14 cellular contexts compared by ENCODE assay signal in genomic region chr1:180630408-180631196, GRCh38. TPM values are rescaled to one million over a fixed set of nuclear protein-coding genes. Genes with fewer than 3 reads are reported as not detected.
A peak's percentile ranks its signal among the peaks of the same experiment; 100 is the strongest.
DNase-seq lines count a peak whose midpoint lies in the region; ATAC-seq and TF ChIP-seq lines count a peak whose summit lies in the region.
"Had no signal": no experiment of that assay in that cellular context is flagged by ENCODE, and none has a peak within 500 bp of the region (broad histone marks: within the 10 kb centered on the region; RNA-seq: fewer than 3 reads in every experiment).

No MANE protein-coding gene starts in this region.

- intact Hi-C loops in CD4-positive, alpha-beta T cell (cut with DNase I, micrococcal nuclease) = loop anchor here (2.0 to 10.0 kb wide), 15 partner anchors 128 to 1954 kb away; partner anchors contain the start of genes ACBD6 (in 2 of the 2), CEP350 (in 1 of the 2), FAM20B (in 1 of the 2) and IER5 (in 1 of the 2)

- no peak for TF ChIP-seq CTCF in CD4-positive, alpha-beta T cell (IDR thresholded peaks at IDR 0.05)
- TF ChIP-seq CTCF in GM23338 (conservative IDR thresholded peaks at IDR 0.05; ENCODE audit: low read depth in 2 of 2) (no peak), epithelial cell of proximal tubule (conservative IDR thresholded peaks at IDR 0.05; ENCODE audit: low read depth, low read length) (no peak), parathyroid adenoma (IDR thresholded peaks at IDR 0.05) (no peak)

- no peaks in the 10 kb centered on the region for H3F3A ChIP-seq in GM23338 (replicated peaks; ENCODE audit: low read depth)

- no peak overlapping the region for H3K27ac ChIP-seq in CD4-positive, alpha-beta T cell (ENCODE audit: low read depth, low read length)
- no peak overlapping the region for H3K27ac ChIP-seq in GM23338 (ENCODE audit: low read depth)
- H3K27ac ChIP-seq in parathyroid adenoma = no peak overlapping the region

- H3K4me3 Mint-ChIP-seq in CD4-positive, alpha-beta T cell = peak overlapping the region; percentile 47
- H3K4me3 Mint-ChIP-seq in GM23338 = no peak overlapping the region
- H3K4me3 Mint-ChIP-seq: stimulated activated memory B cell treated with anti-CD40 and anti-IgM and Interleukin-4, amounts not matched to agents 10 μg/mL and 1 μg/mL and 100 μg/mL, for 72 hours had no signal

- peaks cover 32% of the 10 kb centered on the region for H3K79me2 ChIP-seq in GM23338 (replicated peaks; ENCODE audit: insufficient read depth)
- peaks cover 2% of the 10 kb centered on the region for H3K79me2 ChIP-seq in parathyroid adenoma

- CTCF ChIA-PET in CD4-positive, alpha-beta T cell (lab: Charles Lee) = interaction anchor here (0.9 to 1.7 kb wide), 5 partner anchors 10 to 233 kb away, joined by 3 to 10 read pairs (median 4); partner anchors contain the start of gene ACBD6

- peaks cover 10% of the 10 kb centered on the region for H3K4me1 Mint-ChIP-seq in CD4-positive, alpha-beta T cell (ENCODE audit: low read depth)
- H3K4me1 Mint-ChIP-seq in GM23338 = peaks cover 4% of the 10 kb centered on the region

- no peaks in the 10 kb centered on the region for H3K27me3 ChIP-seq in CD4-positive, alpha-beta T cell (ENCODE audit: control insufficient read depth, insufficient read depth, low read length)
- H3K27me3 ChIP-seq in GM23338 (ENCODE audit: insufficient read depth) (no peaks in the 10 kb centered on the region), parathyroid adenoma (ENCODE audit: control insufficient read depth, insufficient read depth, low read length) (no peaks in the 10 kb centered on the region)
- H3K27me3 ChIP-seq: cardiac muscle cell had no signal

- no peak for DNase-seq in CD4-positive, alpha-beta T cell
- DNase-seq in GM23338 (ENCODE audit: low spot score) (no peak), epithelial cell of proximal tubule (ENCODE audit: low read depth) (peak; percentile 46), NCI-H446 (lab: John Stamatoyannopoulos, UW) (no peak), DMS79 treated with DMSO at 0.1 percent for 48 hours (lab: John Stamatoyannopoulos, UW) (no peak), DMS 273 treated with DMSO at 0.1 percent for 48 hours (lab: John Stamatoyannopoulos, UW) (no peak)
- DNase-seq: activated CD4-positive, alpha-beta T cell treated with anti-CD3 and anti-CD28 coated beads, Interleukin-2, amount 50 U/mL, for 1 hour; stimulated activated CD4-positive, alpha-beta T cell treated with anti-CD3 and anti-CD28 coated beads, Interleukin-2, amount 100 ng/mL, for 48 hours; T-helper 1 cell had no signal

- POLR2A ChIA-PET in CD4-positive, alpha-beta T cell (lab: Charles Lee) = interaction anchor here (0.7 to 1.8 kb wide), 3 partner anchors 115 to 232 kb away, joined by 4 to 14 read pairs (median 4); partner anchors contain the start of gene ACBD6

- ATAC-seq in CD4-positive, alpha-beta T cell (ENCODE audit: poor library complexity) = no peak
- ATAC-seq in GM23338 = no peak
- no peak for ATAC-seq in HG03571 (IDR thresholded peaks at IDR 0.05; ENCODE audit: unreplicated experiment)
- ATAC-seq: stimulated activated memory B cell treated with anti-CD40 and anti-IgM and Interleukin-4, amounts not matched to agents 10 μg/mL and 1 μg/mL and 100 μg/mL, for 72 hours had no signal

- H3K27me3 Mint-ChIP-seq in CD4-positive, alpha-beta T cell = no peaks in the 10 kb centered on the region
- no peaks in the 10 kb centered on the region for H3K27me3 Mint-ChIP-seq in GM23338 (ENCODE audit: insufficient read depth, low read depth, poor library complexity)

- H3K9ac ChIP-seq in parathyroid adenoma = no peak overlapping the region

- no peaks in the 10 kb centered on the region for H3K36me3 ChIP-seq in GM23338 (ENCODE audit: insufficient read depth)
- no peaks in the 10 kb centered on the region for H3K36me3 ChIP-seq in parathyroid adenoma (ENCODE audit: control insufficient read depth, insufficient read depth, low read length)
- H3K36me3 ChIP-seq: cardiac muscle cell had no signal

- no peaks in the 10 kb centered on the region for H3K9me3 Mint-ChIP-seq in CD4-positive, alpha-beta T cell
- H3K9me3 Mint-ChIP-seq in GM23338 = no peaks in the 10 kb centered on the region
- H3K9me3 Mint-ChIP-seq: IgD-negative memory B cell; stimulated activated memory B cell treated with anti-CD40 and anti-IgM and Interleukin-4, amounts not matched to agents 10 μg/mL and 1 μg/mL and 100 μg/mL, for 72 hours had no signal

- H3K27ac Mint-ChIP-seq in CD4-positive, alpha-beta T cell = no peak overlapping the region
- no peak overlapping the region for H3K27ac Mint-ChIP-seq in GM23338
- H3K27ac Mint-ChIP-seq: stimulated activated memory B cell treated with anti-CD40 and anti-IgM and Interleukin-4, amounts not matched to agents 10 μg/mL and 1 μg/mL and 100 μg/mL, for 72 hours had no signal

- no peaks in the 10 kb centered on the region for H3K9me3 ChIP-seq in CD4-positive, alpha-beta T cell (ENCODE audit: control insufficient read depth, low read length)
- H3K9me3 ChIP-seq in parathyroid adenoma (ENCODE audit: control insufficient read depth, low read length) = no peaks in the 10 kb centered on the region

- H3K9me2 ChIP-seq in GM23338 (ENCODE audit: insufficient read depth) = no peaks in the 10 kb centered on the region

- H4K20me1 ChIP-seq in GM23338 (replicated peaks; ENCODE audit: insufficient read depth) = peaks cover 5% of the 10 kb centered on the region

- H2AFZ ChIP-seq in GM23338 = peak overlapping the region; percentile 60; the same call in 1 of the 2 replicates
- H2AFZ ChIP-seq in parathyroid adenoma = peak overlapping the region; percentile 42

- no peaks in the 10 kb centered on the region for H3K36me3 Mint-ChIP-seq in CD4-positive, alpha-beta T cell (ENCODE audit: low read depth)
- H3K36me3 Mint-ChIP-seq in GM23338 (ENCODE audit: low read depth) = no peaks in the 10 kb centered on the region
- H3K36me3 Mint-ChIP-seq: IgD-negative memory B cell; stimulated activated memory B cell treated with anti-CD40 and anti-IgM and Interleukin-4, amounts not matched to agents 10 μg/mL and 1 μg/mL and 100 μg/mL, for 72 hours had no signal

- no peak overlapping the region for H3K4me3 ChIP-seq in GM23338
- H3K4me3 ChIP-seq in epithelial cell of proximal tubule (ENCODE audit: low read depth, low read length) = no peak overlapping the region
- no peak overlapping the region for H3K4me3 ChIP-seq in parathyroid adenoma (ENCODE audit: low read depth, low read length)

- H3K4me1 ChIP-seq in GM23338 (ENCODE audit: insufficient read depth) (peaks cover 14% of the 10 kb centered on the region), parathyroid adenoma (peaks cover 2% of the 10 kb centered on the region)

- H3K4me2 ChIP-seq in GM23338 (no peak overlapping the region), parathyroid adenoma (ENCODE audit: low read length) (no peak overlapping the region)

TF ChIP-seq in GM23338, 12 proteins besides CTCF, POLR2A, EP300 and RAD21:
- TF ChIP-seq CREB1 (CRISPR knock-in tag; IDR thresholded peaks at IDR 0.05; ENCODE audit: low read depth) (no peak), ZNF331 (CRISPR knock-in tag; IDR thresholded peaks at IDR 0.05; ENCODE audit: low read depth) (no peak), ETS1 (IDR thresholded peaks at IDR 0.05) (no peak)

RNA-seq across cellular contexts. Expression of gene XPR1, which starts 1.2 kb away (rescaled TPM):
- 10 to 100 TPM; 13.7 TPM for total RNA-seq in CD4-positive, alpha-beta T cell
- 34.0 and 38.1 TPM in 2 replicates for total RNA-seq in GM23338 (2014; rRNA removed; shearing (Covaris generic))
- 7.3 and 9.3 TPM in 2 replicates for polyA plus RNA-seq in GM23338 (2016; fragmentation: Nextera tagmentation; extraction: Ambion mirVana)
- 16.5 and 18.6 TPM in 2 replicates for total RNA-seq in epithelial cell of proximal tubule
